Comparison of ENCODE assay signal across 8 cellular contexts in the genomic region with DNA sequence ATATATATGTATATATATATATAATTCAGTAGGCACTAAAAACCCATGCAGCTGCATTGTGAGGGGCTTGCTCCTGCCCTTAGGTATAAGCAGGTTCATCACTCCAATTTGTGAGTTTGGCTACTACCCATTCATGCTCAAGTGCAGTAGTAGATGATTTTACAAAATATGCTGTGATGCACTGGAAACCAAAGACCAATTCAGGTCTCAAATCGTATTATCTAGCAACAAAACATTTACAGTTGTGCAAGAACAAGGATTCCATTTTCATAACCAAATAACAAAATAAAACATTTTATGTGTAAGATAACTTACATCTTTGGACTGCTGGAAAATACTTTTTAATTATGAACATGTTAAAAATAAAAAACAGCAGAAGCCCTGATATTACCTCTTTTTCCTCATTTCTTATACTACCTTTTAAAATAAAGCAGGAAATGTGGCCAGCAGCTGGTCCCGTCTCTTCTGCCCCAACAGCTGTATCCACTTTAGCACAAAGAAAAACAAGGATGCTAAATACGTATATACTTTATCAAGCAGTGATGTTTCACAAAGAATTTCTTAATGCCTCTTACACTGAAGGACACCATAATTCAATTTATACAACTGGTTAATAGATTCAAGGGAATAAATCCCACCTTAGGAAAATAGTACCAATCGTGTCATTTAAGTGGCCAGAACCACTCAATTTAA. TPM values are rescaled to one million over a fixed set of nuclear protein-coding genes. Genes with fewer than 3 reads are reported as not detected.
DNase-seq lines count a peak whose midpoint lies in the region; ATAC-seq and TF ChIP-seq lines count a peak whose summit lies in the region.

No MANE protein-coding gene starts in this region.

- H3K4me3 ChIP-seq in GM12865 (ENCODE audit: low read depth, low read length) = peak overlapping the region; percentile 75
- peak overlapping the region; percentile 90 for H3K4me3 ChIP-seq in SJCRH30
- peak overlapping the region; percentile 81 to 94 (median 90) for H3K4me3 ChIP-seq in sigmoid colon
- H3K4me3 ChIP-seq in prostate gland = peak overlapping the region in 1 of 2 donors; percentile 93

- peaks cover 64% of the 10 kb centered on the region for H3K36me3 ChIP-seq in SJCRH30
- peaks cover 0 to 44% (median 4%) of the 10 kb centered on the region in 4 donors for H3K36me3 ChIP-seq in sigmoid colon
- H3K36me3 ChIP-seq in prostate gland = no peaks in the 10 kb centered on the region

- no peak for TF ChIP-seq CTCF in GM12865 (IDR thresholded peaks at IDR 0.05; ENCODE audit: insufficient read depth, low read depth, low read length, missing control alignments)
- TF ChIP-seq CTCF in sigmoid colon (IDR thresholded peaks at IDR 0.05) = no peak
- no peak for TF ChIP-seq CTCF in prostate gland (IDR thresholded peaks at IDR 0.05)

- no peak for ATAC-seq in sciatic nerve

- no peak for DNase-seq in GM12865 (ENCODE audit: low read depth)
- peak in 1 of 2 experiments; percentile 48 for DNase-seq in SJCRH30
- DNase-seq in fibroblast of gingiva (ENCODE audit: low read depth) = peak; percentile 59
- no peak for DNase-seq in sigmoid colon
- no peak for DNase-seq in prostate gland (ENCODE audit: low spot score)
- DNase-seq in HuH-7 (ENCODE audit: low spot score) = no peak
- DNase-seq in sciatic nerve (ENCODE audit: low spot score) = no peak
- no peak for DNase-seq in COR-L47 (lab: John Stamatoyannopoulos, UW)

- WGBS in sigmoid colon, 2 donors = 2 to 13% methylated on average over 4 of the region's 4 CpGs
- 4% methylated on average over 4 of the region's 4 CpGs for WGBS in prostate gland

- intact Hi-C loops in sigmoid colon (cut with DNase I) = loop anchor here (2.0 to 10.0 kb wide), 3 partner anchors 13 to 583 kb away; a partner anchor contains a TSS
- intact Hi-C loops in prostate gland (cut with DNase I) = no loop called here
- intact Hi-C loops in sciatic nerve (cut with DNase I) = no loop called here

- peaks cover 22% of the 10 kb centered on the region for H3K4me1 ChIP-seq in SJCRH30
- H3K4me1 ChIP-seq in sigmoid colon = peaks cover 0 to 61% (median 53%) of the 10 kb centered on the region in 4 donors
- peaks cover 2% of the 10 kb centered on the region for H3K4me1 ChIP-seq in prostate gland (replicated peaks)

- no peak for TF ChIP-seq POLR2A in sigmoid colon (IDR thresholded peaks at IDR 0.05)
- TF ChIP-seq POLR2A in prostate gland (IDR thresholded peaks at IDR 0.05) = no peak

- TF ChIP-seq EP300 in sigmoid colon (IDR thresholded peaks at IDR 0.05) = no peak

- H3K27me3 ChIP-seq in SJCRH30 (no peaks in the 10 kb centered on the region), sigmoid colon (no peaks in the 10 kb centered on the region), prostate gland (replicated peaks; ENCODE audit: insufficient read depth) (no peaks in the 10 kb centered on the region)

- peak overlapping the region; percentile 46 for H3K27ac ChIP-seq in SJCRH30
- peak overlapping the region in 2 of 4 donors; percentile 98 to 99 for H3K27ac ChIP-seq in sigmoid colon
- no peak overlapping the region for H3K27ac ChIP-seq in prostate gland

- no peaks in the 10 kb centered on the region for H3K9me3 ChIP-seq in SJCRH30 (replicated peaks)
- no peaks in the 10 kb centered on the region for H3K9me3 ChIP-seq in sigmoid colon
- no peaks in the 10 kb centered on the region for H3K9me3 ChIP-seq in prostate gland

RNA-seq across cellular contexts. Expression of a gene that starts 2.8 kb away (rescaled TPM):
- 85.3 and 109 TPM in 2 replicates for total RNA-seq in SJCRH30 (2014; rRNA removed; shearing (Covaris generic))
- total RNA-seq in sigmoid colon (10 to 100 TPM; 50.3 to 75.6 (median 61.8) TPM), prostate gland (10 to 100 TPM; 50.2 to 89.5 TPM), sciatic nerve (57.8 TPM)
- 10 to 100 TPM in 2 of 3 donors, 1 to 10 TPM in 1; 9.9 to 27.5 (median 15.0) TPM for polyA plus RNA-seq in sigmoid colon

RNA-seq across cellular contexts. Expression of a gene that starts 14.4 kb away (rescaled TPM):
- total RNA-seq in SJCRH30 (2014; rRNA removed; shearing (Covaris generic)) = 62.1 and 71.9 TPM in 2 replicates
- total RNA-seq in sigmoid colon (10 to 100 TPM; 21.0 to 45.1 (median 38.1) TPM), prostate gland (10 to 100 TPM; 13.6 to 24.4 TPM), sciatic nerve (23.3 TPM)
- polyA plus RNA-seq in sigmoid colon = 10 to 100 TPM; 31.8 to 46.2 (median 42.6) TPM

RNA-seq across cellular contexts. Expression of a gene that starts 23.9 kb away (rescaled TPM):
- 4.4 and 5.0 TPM in 2 replicates for total RNA-seq in SJCRH30 (2014; rRNA removed; shearing (Covaris generic))
- total RNA-seq in sigmoid colon = 1 to 10 TPM; 1.2 to 3.0 (median 2.0) TPM
- under 1 TPM in 2 of 3 donors, not detected in 1; 0.46 to 0.90 TPM for polyA plus RNA-seq in sigmoid colon
- total RNA-seq in prostate gland = 1 to 10 TPM; 1.4 to 3.6 TPM
- total RNA-seq in sciatic nerve = 1.2 TPM

RNA-seq across cellular contexts. Expression of a gene that starts 33.7 kb away (rescaled TPM):
- 94.5 and 105 TPM in 2 replicates for total RNA-seq in SJCRH30 (2014; rRNA removed; shearing (Covaris generic))
- total RNA-seq in sigmoid colon (10 to 100 TPM; 39.3 to 87.5 (median 68.7) TPM), prostate gland (10 to 100 TPM; 30.0 to 38.3 TPM), sciatic nerve (40.5 TPM)
- 100 to 1,000 TPM in 1 of 3 donors, 10 to 100 TPM in 2; 55.7 to 108 (median 75.1) TPM for polyA plus RNA-seq in sigmoid colon

RNA-seq across cellular contexts. Expression of a gene that starts 35.0 kb away (rescaled TPM):
- total RNA-seq in SJCRH30 (2014; rRNA removed; shearing (Covaris generic)) = 5.3 and 12.1 TPM in 2 replicates
- 10 to 100 TPM in 3 of 4 donors, 1 to 10 TPM in 1; 8.2 to 25.8 (median 16.2) TPM for total RNA-seq in sigmoid colon
- polyA plus RNA-seq in sigmoid colon = 1 to 10 TPM in 1 of 3 donors, under 1 TPM in 1, not detected in 1; 0.60 to 1.3 TPM
- 10 to 100 TPM in 1 of 2 donors, 1 to 10 TPM in 1; 9.8 to 16.2 TPM for total RNA-seq in prostate gland
- 17.3 TPM for total RNA-seq in sciatic nerve
